ENCODE assay signal across 21 cellular contexts in the genomic region with DNA sequence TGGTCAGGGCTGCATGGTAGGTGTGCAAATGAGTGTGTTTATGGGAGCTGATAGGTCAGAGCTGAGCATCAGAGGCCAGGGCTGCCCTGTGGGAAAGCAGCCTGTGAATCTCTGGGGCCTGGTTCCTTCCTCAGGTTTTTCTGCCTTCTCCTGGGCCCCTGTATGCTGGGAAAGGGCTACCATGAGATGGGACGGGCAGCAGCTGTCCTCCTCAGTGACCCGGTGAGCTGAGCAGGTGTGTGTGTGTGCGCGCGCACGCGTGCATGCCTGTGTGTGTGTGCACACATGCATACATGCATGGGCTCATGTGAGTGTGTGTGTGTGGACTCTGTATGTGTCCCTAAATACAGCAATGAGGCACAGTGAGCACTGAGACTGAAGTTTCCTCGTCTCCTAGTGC. TPM values are rescaled to one million over a fixed set of nuclear protein-coding genes. Genes with fewer than 3 reads are reported as not detected.
DNase-seq lines count a peak whose midpoint lies in the region; ATAC-seq, FAIRE-seq and TF ChIP-seq lines count a peak whose summit lies in the region.
"Had no signal": no experiment of that assay in that cellular context is flagged by ENCODE, and none has a peak within 500 bp of the region (broad histone marks: within the 10 kb centered on the region; RNA-seq: fewer than 3 reads in every experiment).

No MANE protein-coding gene starts in this region.

- H3K4me3 Mint-ChIP-seq in H9 (no peak overlapping the region), astrocyte (ENCODE audit: unreplicated experiment) (peak overlapping the region; percentile 72)

- H4K20me1 ChIP-seq in H9 (ENCODE audit: control insufficient read depth, insufficient read depth, insufficient read length) (no peaks in the 10 kb centered on the region), astrocyte (ENCODE audit: insufficient read depth, low read length) (no peaks in the 10 kb centered on the region), H1 (replicated peaks in 1 of 2; ENCODE audit: control insufficient read depth in 1 of 2, insufficient read depth in 2 of 2, low read length in 2 of 2) (no peaks in the 10 kb centered on the region)

- no peak overlapping the region for H3K18ac ChIP-seq in H9 (ENCODE audit: insufficient read length, low read depth, low read length)
- H3K18ac ChIP-seq in H1 (ENCODE audit: extremely low read depth, low read length), result no peak overlapping the region

- no peaks in the 10 kb centered on the region; the same call in 1 of the 2 replicates for H3K4me1 ChIP-seq in H9 (ENCODE audit: insufficient read depth, low read length)
- peaks cover 4% of the 10 kb centered on the region for H3K4me1 ChIP-seq in astrocyte (ENCODE audit: insufficient read depth, low read length)
- peaks cover 0 to 6% (median under 1%) of the 10 kb centered on the region in 4 experiments; a peak in 3 of 7 replicates for H3K4me1 ChIP-seq in H1 (replicated peaks in 1 of 4; ENCODE audit: control insufficient read depth in 3 of 4, insufficient read depth in 4 of 4, low read length in 3 of 4)

- H3K4me1 Mint-ChIP-seq in H9 (peaks cover 5 to 20% of the 10 kb centered on the region in 2 experiments; a peak in 3 of 4 replicates), astrocyte (ENCODE audit: low read depth, unreplicated experiment) (peaks cover 5% of the 10 kb centered on the region)

- H3K4me2 ChIP-seq in H9 (ENCODE audit: insufficient read depth, insufficient read length, low read length) (no peak overlapping the region), astrocyte (ENCODE audit: low read length) (no peak overlapping the region), H1 (ENCODE audit: insufficient read depth in 1 of 2, low read depth in 2 of 2, low read length in 2 of 2) (no peak overlapping the region; a peak in 1 of 4 replicates)

- H3K27ac ChIP-seq in H9 (ENCODE audit: insufficient read length, low read depth, low read length) (no peak overlapping the region), astrocyte (ENCODE audit: low read depth, low read length) (no peak overlapping the region), H1 (ENCODE audit: low read depth, low read length) (no peak overlapping the region)
- H3K27ac ChIP-seq: A549 had no signal

- H4K91ac ChIP-seq in H9 (ENCODE audit: insufficient read length, low read depth, low read length) (no peak overlapping the region), H1 (replicated peaks; ENCODE audit: insufficient read length, low read length) (no peak overlapping the region)

- ATAC-seq in HG02884 (IDR thresholded peaks at IDR 0.05; ENCODE audit: unreplicated experiment), result no peak

- H4K5ac ChIP-seq in H9 (ENCODE audit: insufficient read length, low read depth, low read length) (no peak overlapping the region), H1 (ENCODE audit: insufficient read length, low read depth, low read length) (no peak overlapping the region)

- CTCF ChIA-PET in H1 (lab: Charles Lee; ENCODE audit: partially characterized antibody), result interaction anchor here (0.7 to 5.8 kb wide), 7 partner anchors 11 to 135 kb away, joined by 3 to 135 read pairs (median 39); a partner anchor contains a TSS

- H3K14ac ChIP-seq in H9 (ENCODE audit: insufficient read depth, low read length), result no peak overlapping the region
- no peak overlapping the region for H3K14ac ChIP-seq in H1 (ENCODE audit: insufficient read length)

- peaks cover 20% of the 10 kb centered on the region for H3K27me3 Mint-ChIP-seq in H9 (ENCODE audit: low read depth)
- H3K27me3 Mint-ChIP-seq in astrocyte (ENCODE audit: low read depth, unreplicated experiment), result peaks cover 19% of the 10 kb centered on the region

- H3K23me2 ChIP-seq in H9 (ENCODE audit: insufficient read length, low read depth, low read length, poor library complexity, severe bottlenecking) (peaks cover 4% of the 10 kb centered on the region), H1 (ENCODE audit: low read depth, low read length) (no peaks in the 10 kb centered on the region; the same call in 1 of the 2 replicates)

- no peak overlapping the region for H3K27ac Mint-ChIP-seq in H9
- no peak overlapping the region for H3K27ac Mint-ChIP-seq in astrocyte (ENCODE audit: unreplicated experiment)

- no peak for TF ChIP-seq RAD21 in H1 (IDR thresholded peaks at IDR 0.05 in 1 of 2, conservative IDR thresholded peaks at IDR 0.05 in 1 of 2; ENCODE audit: low read depth in 2 of 2, low read length in 2 of 2)

- H2BK20ac ChIP-seq in H9 (ENCODE audit: low read depth, low read length, poor library complexity, severe bottlenecking), result no peak overlapping the region
- H2BK20ac ChIP-seq in H1 (ENCODE audit: low read length), result no peak overlapping the region

- H3K9ac ChIP-seq in H9 (ENCODE audit: extremely low read depth, insufficient read length, low read length), result no peak overlapping the region
- no peak overlapping the region for H3K9ac ChIP-seq in astrocyte (ENCODE audit: low read length)
- no peak overlapping the region for H3K9ac ChIP-seq in H1 (replicated peaks in 1 of 4; ENCODE audit: extremely low read depth in 1 of 4, low read depth in 3 of 4, low read length in 3 of 4)

- no peak for TF ChIP-seq EP300 in H1 (IDR thresholded peaks at IDR 0.05; ENCODE audit: borderline replicate concordance in 1 of 2, low read depth in 2 of 2, low read length in 2 of 2)

- no peak for TF ChIP-seq POLR2A in H1 (IDR thresholded peaks at IDR 0.05; ENCODE audit: control extremely low read depth in 1 of 2, low read depth in 2 of 2, low read length in 2 of 2)

- POLR2A ChIA-PET in H1 (lab: Charles Lee; ENCODE audit: partially characterized antibody), result interaction anchor here (1.1 kb wide), 1 partner anchor 10 kb away, joined by 5 read pairs; no protein-coding TSS in a partner anchor

- H3K36me3 Mint-ChIP-seq in H9 (ENCODE audit: insufficient read depth in 1 of 3, low read depth in 3 of 3), result no peaks in the 10 kb centered on the region
- no peaks in the 10 kb centered on the region for H3K36me3 Mint-ChIP-seq in astrocyte (ENCODE audit: low read depth, unreplicated experiment)
- H3K36me3 Mint-ChIP-seq: CD4-positive, alpha-beta memory T cell had no signal

- H3K56ac ChIP-seq in H9 (ENCODE audit: insufficient read length, low read depth, low read length) (no peak overlapping the region), H1 (replicated peaks; ENCODE audit: insufficient read length, low read depth, low read length) (no peak overlapping the region)

- H3K79me2 ChIP-seq in H9 (ENCODE audit: insufficient read depth, low read length), result no peaks in the 10 kb centered on the region
- no peaks in the 10 kb centered on the region for H3K79me2 ChIP-seq in astrocyte (ENCODE audit: insufficient read depth, low read length)
- H3K79me2 ChIP-seq in H1 (ENCODE audit: control insufficient read depth in 1 of 2, insufficient read depth in 2 of 2, low read length in 2 of 2), result no peaks in the 10 kb centered on the region

- intact Hi-C loops in posterior vena cava (cut with DNase I), result no loop called here

- H2AFZ ChIP-seq in H9 (ENCODE audit: low read length) (no peak overlapping the region), astrocyte (ENCODE audit: low read depth, low read length) (no peak overlapping the region), H1 (ENCODE audit: low read length) (no peak overlapping the region)

- no peak for FAIRE-seq in astrocyte (lab: Jason Lieb, UNC)
- no peak for FAIRE-seq in H1 (lab: Jason Lieb, UNC)
- FAIRE-seq: A549 had no signal

- no peak overlapping the region for H2BK5ac ChIP-seq in H9 (ENCODE audit: insufficient read length, low read length)
- H2BK5ac ChIP-seq in H1 (ENCODE audit: low read depth, low read length), result no peak overlapping the region

- H3K4ac ChIP-seq in H9 (ENCODE audit: low read depth, low read length) (no peak overlapping the region), H1 (replicated peaks; ENCODE audit: insufficient read length, low read depth, low read length) (no peak overlapping the region)

- no peaks in the 10 kb centered on the region for H3K79me1 ChIP-seq in H9 (ENCODE audit: insufficient read depth, low read depth, low read length, poor library complexity, severe bottlenecking)
- H3K79me1 ChIP-seq in H1 (ENCODE audit: low read depth, low read length), result no peaks in the 10 kb centered on the region

- H3T11ph ChIP-seq in H9 (ENCODE audit: low read length), result no peak overlapping the region

- H3K9me3 Mint-ChIP-seq in H9 (no peaks in the 10 kb centered on the region; a peak in 1 of 5 replicates), astrocyte (ENCODE audit: unreplicated experiment) (no peaks in the 10 kb centered on the region)
- H3K9me3 Mint-ChIP-seq: CD4-positive, alpha-beta memory T cell had no signal

- DNase-seq in H9 (no peak), astrocyte (ENCODE audit: low read depth) (no peak), H1 (ENCODE audit: low read depth in 1 of 2, low spot score in 2 of 2) (no peak), posterior vena cava (ENCODE audit: low spot score) (peak; percentile 46), ecto neural progenitor cell (ENCODE audit: low spot score) (no peak), AG20443 (ENCODE audit: low spot score) (no peak)
- DNase-seq: 8988T; ACHN; Calu3; CD4-positive, alpha-beta memory T cell; COR-L47; DMS53; DMS79 treated with DMSO at 0.1 percent for 48 hours; GF-D8; GOT3; H7 had no signal

- H2BK15ac ChIP-seq in H9 (ENCODE audit: low read depth, low read length) (0 out of 2 replicates have a peak overlapping the region, but pooled peaks have one; percentile 44), H1 (ENCODE audit: low read length) (peak overlapping the region; percentile 40; the same call in 1 of the 2 replicates)

- H3K4me3 ChIP-seq in astrocyte (ENCODE audit: insufficient read depth, low read depth, low read length) (no peak overlapping the region), H1 (ENCODE audit: extremely low read depth in 1 of 4, insufficient read depth in 2 of 4, low read depth in 3 of 4, low read length in 4 of 4) (no peak overlapping the region)
- H3K4me3 ChIP-seq: A549 had no signal

- no peak overlapping the region for H3K23ac ChIP-seq in H9 (ENCODE audit: insufficient read length, low read depth, low read length)
- H3K23ac ChIP-seq in H1 (ENCODE audit: insufficient read length), result no peak overlapping the region

- H2BK120ac ChIP-seq in H9 (ENCODE audit: low read depth, low read length, poor library complexity, severe bottlenecking) (no peak overlapping the region), H1 (replicated peaks; ENCODE audit: low read depth, low read length) (no peak overlapping the region)

- H2BK12ac ChIP-seq in H9 (ENCODE audit: insufficient read length, low read depth, low read length) (no peak overlapping the region), H1 (ENCODE audit: low read depth, low read length) (peak overlapping the region; percentile 22; the same call in 1 of the 2 replicates)

- H2AK5ac ChIP-seq in H9 (ENCODE audit: insufficient read length, low read length), result no peak overlapping the region
- 0 out of 2 replicates have a peak overlapping the region, but pooled peaks have one; percentile 10 for H2AK5ac ChIP-seq in H1 (ENCODE audit: low read depth, low read length)

- H3K27me3 ChIP-seq in H9 (ENCODE audit: insufficient read depth, low read length) (no peaks in the 10 kb centered on the region), astrocyte (ENCODE audit: insufficient read depth, low read length) (no peaks in the 10 kb centered on the region), H1 (replicated peaks in 1 of 4; ENCODE audit: control insufficient read depth in 3 of 4, extremely low read depth in 1 of 4, insufficient read depth in 3 of 4, low read length in 3 of 4) (peaks cover 0 to 7% (median 2%) of the 10 kb centered on the region in 4 experiments; a peak in 2 of 7 replicates)

- no peaks in the 10 kb centered on the region for H3K36me3 ChIP-seq in astrocyte (ENCODE audit: insufficient read depth, low read length)
- H3K36me3 ChIP-seq in H1 (ENCODE audit: control insufficient read depth in 2 of 4, insufficient read depth in 4 of 4, low read length in 3 of 4), result no peaks in the 10 kb centered on the region

- H3K9me3 ChIP-seq in H9 (ENCODE audit: control insufficient read depth, low read depth, low read length) (no peaks in the 10 kb centered on the region), astrocyte (ENCODE audit: insufficient read depth, low read depth, low read length) (no peaks in the 10 kb centered on the region), H1 (ENCODE audit: insufficient read depth in 2 of 2, low read depth in 1 of 2, low read length in 1 of 2) (no peaks in the 10 kb centered on the region)
- H3K9me3 ChIP-seq: A549 had no signal

- H4K8ac ChIP-seq in H9 (replicated peaks; ENCODE audit: insufficient read length, low read depth, low read length) (no peak overlapping the region), H1 (ENCODE audit: extremely low read depth, insufficient read depth, low read length) (no peak overlapping the region)

- no peak for TF ChIP-seq CTCF in H9 (conservative IDR thresholded peaks at IDR 0.05)
- no peak for TF ChIP-seq CTCF in astrocyte (IDR thresholded peaks at IDR 0.05; ENCODE audit: insufficient read depth, low read depth, low read length)
- no peak for TF ChIP-seq CTCF in H1 (IDR thresholded peaks at IDR 0.05; ENCODE audit: control extremely low read depth in 1 of 3, insufficient read depth in 1 of 3, low read depth in 1 of 3, low read length in 3 of 3)

- no CpG with 5 or more reads among the region's 8 CpGs for WGBS in H9 (ENCODE audit: extremely low coverage, insufficient read length, low lambda C conversion rate)
- 95% methylated on average over 8 of the region's 8 CpGs; no CpG with 5 or more reads in 1 of the 2 experiments for WGBS in H1 (ENCODE audit: extremely low coverage in 1 of 2, insufficient coverage in 1 of 2, insufficient read length in 1 of 2, insufficient replicate concordance in 2 of 2, low coverage in 1 of 2, low lambda C conversion rate in 2 of 2, missing lambda C conversion rate in 1 of 2), 2 experiments

RNA-seq across cellular contexts. Expression of a gene that starts 2.3 kb away (rescaled TPM):
- total RNA-seq in H9 (2021) (0.07 TPM in 1 of 2 replicates, not detected in the other), astrocyte (0.25 TPM in 1 of 2 replicates, not detected in the other), posterior vena cava (not detected)
- 0.15 and 0.28 TPM in 2 replicates for total RNA-seq in H1 (2021; fragmentation: NEBNext Ultra II Directional; extraction: Animal tissue kit (Norgen Biotek cat#: 25700))
- polyA plus RNA-seq in H1 (2011; rRNA removed), result 0.15 and 0.24 TPM in 2 replicates
- polyA plus RNA-seq in H1 (2011; cell fraction: cytosol; rRNA removed), result 0.13 TPM
- polyA plus RNA-seq in H1 (2011; cell fraction: nucleus; rRNA removed), result 0.91 TPM
- 0.17 to 0.76 TPM (median 0.37 TPM) in 3 of 4 replicates, not detected in the other for polyA plus RNA-seq in H1 (2012, experiment 1 of 2)
- polyA plus RNA-seq in H1 (2012, experiment 2 of 2), result not detected
- 0.12 TPM for polyA plus RNA-seq in H1 (2013, experiment 1 of 2)
- 0.15 TPM for polyA plus RNA-seq in H1 (2013, experiment 2 of 2)
- polyA minus RNA-seq in H1 (2011; rRNA and poly(A)+ RNA removed), result 0.69 and 1.6 TPM in 2 replicates
- polyA minus RNA-seq in H1 (2011; cell fraction: cytosol; rRNA and poly(A)+ RNA removed), result not detected
- polyA minus RNA-seq in H1 (2011; cell fraction: nucleus; rRNA and poly(A)+ RNA removed), result 1.9 TPM
- total RNA-seq: Calu3; CD4-positive, alpha-beta memory T cell; Daoy; G401; H7 had no signal
- polyA plus RNA-seq: A549; BJ; CD4-positive, alpha-beta memory T cell had no signal

RNA-seq across cellular contexts. Expression of a gene that starts 15.9 kb away (rescaled TPM):
- 2.4 and 2.5 TPM in 2 replicates for total RNA-seq in H9 (2021)
- total RNA-seq in astrocyte, result 257 and 272 TPM in 2 replicates
- 2.5 and 2.8 TPM in 2 replicates for total RNA-seq in H1 (2021; fragmentation: NEBNext Ultra II Directional; extraction: Animal tissue kit (Norgen Biotek cat#: 25700))
- 2.1 and 2.4 TPM in 2 replicates for polyA plus RNA-seq in H1 (2011; rRNA removed)
- polyA plus RNA-seq in H1 (2011; cell fraction: cytosol; rRNA removed), result 1.9 TPM
- polyA plus RNA-seq in H1 (2011; cell fraction: nucleus; rRNA removed), result 1.9 TPM
- 1.9 to 2.8 TPM (median 2.4 TPM) in 4 replicates for polyA plus RNA-seq in H1 (2012, experiment 1 of 2)
- 1.8 TPM for polyA plus RNA-seq in H1 (2012, experiment 2 of 2)
- 4.1 TPM for polyA plus RNA-seq in H1 (2013, experiment 1 of 2)
- polyA plus RNA-seq in H1 (2013, experiment 2 of 2), result 4.8 TPM
- 1.2 and 2.7 TPM in 2 replicates for polyA minus RNA-seq in H1 (2011; rRNA and poly(A)+ RNA removed)
- polyA minus RNA-seq in H1 (2011; cell fraction: cytosol; rRNA and poly(A)+ RNA removed), result 0.73 TPM
- polyA minus RNA-seq in H1 (2011; cell fraction: nucleus; rRNA and poly(A)+ RNA removed), result 3.3 TPM
- total RNA-seq in posterior vena cava, result 1 to 10 TPM; 6.9 to 9.5 TPM

RNA-seq across cellular contexts. Expression of a gene that starts 39.3 kb away (rescaled TPM):
- 102 and 105 TPM in 2 replicates for total RNA-seq in H9 (2021)
- total RNA-seq in astrocyte, result 49.7 and 56.5 TPM in 2 replicates
- total RNA-seq in H1 (2021; fragmentation: NEBNext Ultra II Directional; extraction: Animal tissue kit (Norgen Biotek cat#: 25700)), result 101 and 108 TPM in 2 replicates
- 52.0 and 69.9 TPM in 2 replicates for polyA plus RNA-seq in H1 (2011; rRNA removed)
- 70.4 TPM for polyA plus RNA-seq in H1 (2011; cell fraction: cytosol; rRNA removed)
- 106 TPM for polyA plus RNA-seq in H1 (2011; cell fraction: nucleus; rRNA removed)
- 71.4 to 120 TPM (median 86.5 TPM) in 4 replicates for polyA plus RNA-seq in H1 (2012, experiment 1 of 2)
- polyA plus RNA-seq in H1 (2012, experiment 2 of 2), result 11.2 TPM
- polyA plus RNA-seq in H1 (2013, experiment 1 of 2), result 61.7 TPM
- polyA plus RNA-seq in H1 (2013, experiment 2 of 2), result 52.9 TPM
- polyA minus RNA-seq in H1 (2011; rRNA and poly(A)+ RNA removed), result 138 and 195 TPM in 2 replicates
- polyA minus RNA-seq in H1 (2011; cell fraction: cytosol; rRNA and poly(A)+ RNA removed), result 61.8 TPM
- 132 TPM for polyA minus RNA-seq in H1 (2011; cell fraction: nucleus; rRNA and poly(A)+ RNA removed)
- total RNA-seq in posterior vena cava, result 10 to 100 TPM; 90.8 to 93.2 TPM

RNA-seq across cellular contexts. Expression of a gene that starts 59.4 kb away (rescaled TPM):
- total RNA-seq in H9 (2021), result 56.2 and 58.3 TPM in 2 replicates
- 199 and 202 TPM in 2 replicates for total RNA-seq in astrocyte
- total RNA-seq in H1 (2021; fragmentation: NEBNext Ultra II Directional; extraction: Animal tissue kit (Norgen Biotek cat#: 25700)), result 52.6 and 53.0 TPM in 2 replicates
- polyA plus RNA-seq in H1 (2011; rRNA removed), result 71.7 and 89.6 TPM in 2 replicates
- 65.7 TPM for polyA plus RNA-seq in H1 (2011; cell fraction: cytosol; rRNA removed)
- polyA plus RNA-seq in H1 (2011; cell fraction: nucleus; rRNA removed), result 60.6 TPM
- 56.5 to 141 TPM (median 82.0 TPM) in 4 replicates for polyA plus RNA-seq in H1 (2012, experiment 1 of 2)
- 44.7 TPM for polyA plus RNA-seq in H1 (2012, experiment 2 of 2)
- 236 TPM for polyA plus RNA-seq in H1 (2013, experiment 1 of 2)
- polyA plus RNA-seq in H1 (2013, experiment 2 of 2), result 247 TPM
- polyA minus RNA-seq in H1 (2011; rRNA and poly(A)+ RNA removed), result 47.0 and 48.0 TPM in 2 replicates
- polyA minus RNA-seq in H1 (2011; cell fraction: cytosol; rRNA and poly(A)+ RNA removed), result 21.7 TPM
- polyA minus RNA-seq in H1 (2011; cell fraction: nucleus; rRNA and poly(A)+ RNA removed), result 24.1 TPM
- total RNA-seq in posterior vena cava, result 10 to 100 TPM; 38.2 to 46.2 TPM

Comparison
In these comparisons a context has a peak if more than half of its experiments do, and no peak if none do; other contexts are left out.
1. RNA of a gene that starts 15.9 kb away (total RNA-seq): 257 to 272 TPM in astrocyte; 6.9 to 9.5 TPM in posterior vena cava, 2.5 to 2.8 TPM in H1 and 2.4 to 2.5 TPM in H9; every median in the first group is over 10 times any median in the second.